In the genomic region with DNA sequence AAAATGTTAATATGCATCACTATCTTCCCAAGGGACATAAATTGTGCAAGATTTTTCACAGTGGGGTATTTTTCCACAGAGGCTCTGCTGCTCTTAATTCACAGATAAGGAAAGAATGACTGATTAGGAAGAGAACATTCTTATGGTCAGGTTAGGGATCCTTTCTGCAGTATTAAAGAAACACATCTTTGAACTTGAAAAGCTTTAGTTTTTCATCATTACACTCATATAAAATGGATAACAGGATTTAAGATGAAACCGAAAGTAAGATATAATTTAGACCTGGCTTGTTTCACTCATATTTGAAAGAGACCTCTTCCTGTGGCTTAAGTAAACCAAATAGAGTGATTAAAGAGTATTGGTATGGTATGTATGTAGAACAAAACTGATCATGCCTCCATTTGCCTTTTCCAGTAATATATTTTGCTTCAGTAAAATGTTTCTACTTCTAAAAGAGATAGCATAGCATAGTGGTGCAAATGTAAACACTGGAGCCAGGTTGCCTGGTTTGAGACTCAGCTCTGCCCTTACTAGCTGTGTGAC, we compare ENCODE assay signal across 15 cellular contexts.
DNase-seq lines count a peak whose midpoint lies in the region; ATAC-seq and TF ChIP-seq lines count a peak whose summit lies in the region.
"Had no signal": no experiment of that assay in that cellular context is flagged by ENCODE, and none has a peak within 500 bp of the region (broad histone marks: within the 10 kb centered on the region; RNA-seq: fewer than 3 reads in every experiment).

No MANE protein-coding gene starts in this region.

- DNase-seq in OCI-M1 (lab: John Stamatoyannopoulos, UW) (peak; percentile 3), coronary artery (ENCODE audit: low spot score) (no peak), right atrium auricular region (ENCODE audit: low spot score) (no peak), NCI-H526 treated with DMSO at 0.1 percent for 48 hours (lab: John Stamatoyannopoulos, UW) (no peak), posterior cingulate gyrus (no peak)
- DNase-seq in activated CD4-positive, CD25-positive, alpha-beta regulatory T cell treated with anti-CD3 and anti-CD28 coated beads, Interleukin-2, amount 50 U/mL, for 72 hours, result no peak
- DNase-seq: colonic mucosa, COR-L47, esophagus squamous epithelium, stomach, T-cell had no signal

- ATAC-seq in GM18868 (IDR thresholded peaks at IDR 0.05; ENCODE audit: unreplicated experiment), result peak; percentile 44
- ATAC-seq: HCT116, T-cell had no signal

- intact Hi-C loops in posterior cingulate gyrus (cut with DNase I), result no loop called here

- peaks cover 13% of the 10 kb centered on the region for H3K36me3 ChIP-seq in skeletal muscle satellite cell (ENCODE audit: insufficient read depth, low read length)
- no peaks in the 10 kb centered on the region for H3K36me3 ChIP-seq in right atrium auricular region
- H3K36me3 ChIP-seq: colonic mucosa, esophagus squamous epithelium, neutrophil, stomach had no signal

- H3K4me2 ChIP-seq in skeletal muscle satellite cell (ENCODE audit: low read length), result peak overlapping the region; percentile 62

- TF ChIP-seq CTCF in coronary artery (IDR thresholded peaks at IDR 0.05) (no peak), right atrium auricular region (IDR thresholded peaks at IDR 0.05) (no peak)

- H3K4me1 ChIP-seq in skeletal muscle satellite cell (ENCODE audit: control insufficient read depth, insufficient read depth, low read length), result peaks cover 20% of the 10 kb centered on the region
- no peaks in the 10 kb centered on the region for H3K4me1 ChIP-seq in right atrium auricular region
- H3K4me1 ChIP-seq: colonic mucosa, stomach had no signal

- H3K4me3 ChIP-seq in coronary artery, result peak overlapping the region; percentile 32
- H3K4me3 ChIP-seq in skeletal muscle satellite cell (ENCODE audit: low read length), result peak overlapping the region; percentile 53
- no peak overlapping the region for H3K4me3 ChIP-seq in right atrium auricular region
- H3K4me3 ChIP-seq: colonic mucosa, esophagus squamous epithelium, stomach had no signal

- H3K9me3 ChIP-seq in skeletal muscle satellite cell (replicated peaks; ENCODE audit: low read length) (no peaks in the 10 kb centered on the region), right atrium auricular region (no peaks in the 10 kb centered on the region)
- H3K9me3 ChIP-seq: colonic mucosa, esophagus squamous epithelium, neutrophil had no signal

- peak overlapping the region; percentile 46 for H3K9ac ChIP-seq in skeletal muscle satellite cell (ENCODE audit: low read depth, low read length)

- no peak overlapping the region for H3K27ac ChIP-seq in coronary artery
- no peak overlapping the region for H3K27ac ChIP-seq in right atrium auricular region
- H3K27ac ChIP-seq: colonic mucosa, esophagus squamous epithelium, neutrophil, stomach had no signal

- no peaks in the 10 kb centered on the region for H3K27me3 ChIP-seq in skeletal muscle satellite cell (ENCODE audit: control insufficient read depth, insufficient read depth, low read length)
- H3K27me3 ChIP-seq in right atrium auricular region, result no peaks in the 10 kb centered on the region
- H3K27me3 ChIP-seq: colonic mucosa, esophagus squamous epithelium, neutrophil, stomach had no signal

Comparison
In these comparisons a context has a peak if more than half of its experiments do, and no peak if none do; other contexts are left out.
1. H3K4me3 ChIP-seq: peak in coronary artery (single experiment) and skeletal muscle satellite cell (single experiment); none in right atrium auricular region (0 of 2).